ENCODE assay signal across 16 cellular contexts in the genomic region with DNA sequence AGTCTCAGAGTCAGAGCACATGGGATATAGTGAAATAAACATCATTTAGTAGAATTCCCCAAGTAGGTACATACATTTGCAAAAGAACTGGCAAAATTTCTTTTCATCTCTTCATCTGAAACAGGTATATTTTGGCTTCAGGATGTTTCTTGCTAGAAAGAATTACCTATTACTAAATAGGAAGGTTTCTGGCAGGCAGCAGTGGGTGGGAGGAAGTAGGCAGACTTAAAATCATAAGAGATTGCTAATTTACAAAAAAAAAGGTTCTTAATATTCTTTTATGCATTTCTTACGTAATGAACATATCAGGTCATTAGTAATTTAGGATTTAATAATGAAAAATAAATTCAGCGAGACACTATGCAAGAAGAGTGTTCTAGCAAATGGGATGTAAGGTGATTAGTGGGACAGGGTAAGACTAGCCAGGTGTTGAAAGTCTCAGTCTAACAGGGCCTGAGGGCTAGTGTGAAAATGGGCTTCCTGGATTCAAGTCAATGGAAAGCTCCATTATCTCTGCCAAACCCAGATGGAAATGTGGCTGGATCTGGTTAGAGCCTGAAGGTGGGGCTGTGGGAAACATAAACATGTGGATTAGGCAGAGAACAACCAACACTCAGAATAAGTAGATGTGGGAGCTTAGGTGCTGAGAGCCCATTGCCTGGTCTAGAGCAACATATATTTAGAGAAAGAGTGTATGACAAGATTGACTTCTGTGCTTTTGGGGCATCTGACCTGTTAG.
DNase-seq lines count a peak whose midpoint lies in the region; ATAC-seq and TF ChIP-seq lines count a peak whose summit lies in the region.
"Had no signal": no experiment of that assay in that cellular context is flagged by ENCODE, and none has a peak within 500 bp of the region (broad histone marks: within the 10 kb centered on the region; RNA-seq: fewer than 3 reads in every experiment).

No MANE protein-coding gene starts in this region.

- H3K9ac ChIP-seq in mammary epithelial cell (ENCODE audit: insufficient read depth, low read length), result no peak overlapping the region
- H3K9ac ChIP-seq in endodermal cell (ENCODE audit: extremely low read depth, low read length, poor library complexity, severe bottlenecking), result no peak overlapping the region
- no peak overlapping the region for H3K9ac ChIP-seq in neural progenitor cell

- no peak for TF ChIP-seq CTCF in MCF 10A (IDR thresholded peaks at IDR 0.05; ENCODE audit: unreplicated experiment)
- no peak for TF ChIP-seq CTCF in mammary epithelial cell (conservative IDR thresholded peaks at IDR 0.05 in 1 of 2, IDR thresholded peaks at IDR 0.05 in 1 of 2; ENCODE audit: extremely low read depth in 1 of 2, insufficient read depth in 1 of 2, low read depth in 1 of 2, low read length in 2 of 2)
- TF ChIP-seq CTCF in endodermal cell (conservative IDR thresholded peaks at IDR 0.05), result peak; percentile 59
- TF ChIP-seq CTCF in neural progenitor cell (IDR thresholded peaks at IDR 0.05), result no peak
- no peak for TF ChIP-seq CTCF in activated CD8-positive, alpha-beta T cell treated with anti-CD3 and anti-CD28 coated beads for 36 hours (IDR thresholded peaks at IDR 0.05)

- ATAC-seq in HG03039 (IDR thresholded peaks at IDR 0.05; ENCODE audit: unreplicated experiment), result no peak
- no peak for ATAC-seq in activated CD8-positive, alpha-beta T cell treated with anti-CD3 and anti-CD28 coated beads for 36 hours
- ATAC-seq: A549, K562, Panc1 had no signal

- H3K4me3 ChIP-seq in mammary epithelial cell (replicated peaks in 1 of 3; ENCODE audit: insufficient read depth in 1 of 3, low read depth in 2 of 3, low read length in 3 of 3) (no peak overlapping the region), endodermal cell (ENCODE audit: low read length) (no peak overlapping the region), neural progenitor cell (no peak overlapping the region)
- H3K4me3 ChIP-seq: A549, K562 had no signal

- H3K4me1 ChIP-seq in mammary epithelial cell (ENCODE audit: insufficient read depth, low read length) (no peaks in the 10 kb centered on the region), endodermal cell (ENCODE audit: control insufficient read depth, insufficient read depth, low read length) (peaks cover 6% of the 10 kb centered on the region), neural progenitor cell (no peaks in the 10 kb centered on the region)
- H3K4me1 ChIP-seq: A549 had no signal

- H3K4me3 Mint-ChIP-seq in MCF 10A (ENCODE audit: unreplicated experiment), result no peak overlapping the region
- no peak overlapping the region for H3K4me3 Mint-ChIP-seq in endodermal cell
- no peak overlapping the region for H3K4me3 Mint-ChIP-seq in neural progenitor cell
- H3K4me3 Mint-ChIP-seq in activated CD8-positive, alpha-beta T cell treated with anti-CD3 and anti-CD28 coated beads for 36 hours, result no peak overlapping the region

- H3F3A ChIP-seq in neural progenitor cell (ENCODE audit: low read depth), result no peaks in the 10 kb centered on the region

- no peaks in the 10 kb centered on the region for H4K20me1 ChIP-seq in mammary epithelial cell (ENCODE audit: insufficient read depth, low read length)
- no peaks in the 10 kb centered on the region for H4K20me1 ChIP-seq in neural progenitor cell (ENCODE audit: low read depth)

- H2AFZ ChIP-seq in mammary epithelial cell (ENCODE audit: low read depth, low read length) (no peak overlapping the region), neural progenitor cell (replicated peaks) (no peak overlapping the region)

- H3K27ac ChIP-seq in mammary epithelial cell (ENCODE audit: insufficient read depth, low read depth, low read length) (no peak overlapping the region), endodermal cell (ENCODE audit: low read depth, low read length) (no peak overlapping the region), neural progenitor cell (no peak overlapping the region)
- H3K27ac ChIP-seq: A549, C4-2B had no signal

- intact Hi-C loops in MCF 10A (cut with micrococcal nuclease) (no loop called here), mammary epithelial cell (cut with micrococcal nuclease) (no loop called here)
- intact Hi-C loops in activated CD8-positive, alpha-beta T cell treated with anti-CD3 and anti-CD28 coated beads for 36 hours (cut with micrococcal nuclease), result no loop called here

- dilution Hi-C loops in mammary epithelial cell (cut with HindIII; ENCODE audit: low sequenced_read_pairs), result no loop called here

- H3K27ac Mint-ChIP-seq in MCF 10A (ENCODE audit: low read depth, unreplicated experiment), result no peak overlapping the region
- no peak overlapping the region for H3K27ac Mint-ChIP-seq in endodermal cell
- no peak overlapping the region for H3K27ac Mint-ChIP-seq in neural progenitor cell
- H3K27ac Mint-ChIP-seq in activated CD8-positive, alpha-beta T cell treated with anti-CD3 and anti-CD28 coated beads for 36 hours, result no peak overlapping the region

- in situ Hi-C loops in mammary epithelial cell (cut with MboI; ENCODE audit: low sequenced_read_pairs in 2 of 2), result no loop called here

- no peaks in the 10 kb centered on the region for H3K4me1 Mint-ChIP-seq in MCF 10A (ENCODE audit: insufficient read depth, unreplicated experiment)
- peaks cover 28% of the 10 kb centered on the region for H3K4me1 Mint-ChIP-seq in endodermal cell
- H3K4me1 Mint-ChIP-seq in neural progenitor cell, result no peaks in the 10 kb centered on the region
- no peaks in the 10 kb centered on the region for H3K4me1 Mint-ChIP-seq in activated CD8-positive, alpha-beta T cell treated with anti-CD3 and anti-CD28 coated beads for 36 hours (ENCODE audit: low read depth)

- H3K27me3 ChIP-seq in mammary epithelial cell (ENCODE audit: insufficient read depth, low read length), result no peaks in the 10 kb centered on the region
- H3K27me3 ChIP-seq in endodermal cell (ENCODE audit: control insufficient read depth, insufficient read depth, low read length, poor library complexity, severe bottlenecking), result no peaks in the 10 kb centered on the region
- no peaks in the 10 kb centered on the region for H3K27me3 ChIP-seq in neural progenitor cell

- H3K9me3 Mint-ChIP-seq in MCF 10A (ENCODE audit: unreplicated experiment) (no peaks in the 10 kb centered on the region), endodermal cell (no peaks in the 10 kb centered on the region), neural progenitor cell (no peaks in the 10 kb centered on the region)
- H3K9me3 Mint-ChIP-seq in activated CD8-positive, alpha-beta T cell treated with anti-CD3 and anti-CD28 coated beads for 36 hours, result no peaks in the 10 kb centered on the region

- H3K4me2 ChIP-seq in mammary epithelial cell (ENCODE audit: insufficient read depth, low read depth, low read length), result no peak overlapping the region
- H3K4me2 ChIP-seq in neural progenitor cell, result no peak overlapping the region
- H3K4me2 ChIP-seq: A549 had no signal

- POLR2A ChIA-PET in MCF 10A (lab: Yijun Ruan, JAX), result interaction anchor here (0.6 kb wide), 1 partner anchor 332 kb away, joined by 3 read pairs; no protein-coding TSS in a partner anchor
- POLR2A ChIA-PET in activated CD8-positive, alpha-beta T cell treated with anti-CD3 and anti-CD28 coated beads for 36 hours (lab: Charles Lee), result no interaction called here

- CTCF ChIA-PET in MCF 10A (lab: Yijun Ruan, JAX), result interaction anchor here (0.5 to 0.7 kb wide), 2 partner anchors 94 to 927 kb away, joined by 3 read pairs; no protein-coding TSS in a partner anchor
- CTCF ChIA-PET in mammary epithelial cell (lab: Charles Lee; ENCODE audit: low non-redundant PET), result no interaction called here
- CTCF ChIA-PET in activated CD8-positive, alpha-beta T cell treated with anti-CD3 and anti-CD28 coated beads for 36 hours (lab: Charles Lee), result no interaction called here

- H3K36me3 ChIP-seq in mammary epithelial cell (ENCODE audit: insufficient read depth, low read length), result no peaks in the 10 kb centered on the region
- no peaks in the 10 kb centered on the region for H3K36me3 ChIP-seq in endodermal cell (ENCODE audit: control insufficient read depth, insufficient read depth, low read length)
- H3K36me3 ChIP-seq in neural progenitor cell, result no peaks in the 10 kb centered on the region

- no peaks in the 10 kb centered on the region for H3K9me3 ChIP-seq in mammary epithelial cell (replicated peaks; ENCODE audit: insufficient read depth, low read length)
- no peaks in the 10 kb centered on the region for H3K9me3 ChIP-seq in endodermal cell (ENCODE audit: control insufficient read depth, low read length)
- H3K9me3 ChIP-seq in neural progenitor cell (ENCODE audit: low read depth), result no peaks in the 10 kb centered on the region
- H3K9me3 ChIP-seq: A549 had no signal

- H3K79me2 ChIP-seq in mammary epithelial cell (ENCODE audit: insufficient read depth, low read length) (no peaks in the 10 kb centered on the region), neural progenitor cell (ENCODE audit: low read depth) (no peaks in the 10 kb centered on the region)

- H3K36me3 Mint-ChIP-seq in MCF 10A (ENCODE audit: insufficient read depth, unreplicated experiment) (no peaks in the 10 kb centered on the region), endodermal cell (ENCODE audit: low read depth) (no peaks in the 10 kb centered on the region), neural progenitor cell (no peaks in the 10 kb centered on the region)
- H3K36me3 Mint-ChIP-seq in activated CD8-positive, alpha-beta T cell treated with anti-CD3 and anti-CD28 coated beads for 36 hours (ENCODE audit: low read depth), result no peaks in the 10 kb centered on the region

- BruUV-seq in MCF 10A (replicated peaks; lab: Mats Ljungman, UMichigan) (no TSS peak), mammary epithelial cell (replicated peaks; lab: Mats Ljungman, UMichigan) (no TSS peak)

- H3K27me3 Mint-ChIP-seq in MCF 10A (ENCODE audit: insufficient read depth, unreplicated experiment) (peaks cover 100% of the 10 kb centered on the region), endodermal cell (ENCODE audit: insufficient read depth) (no peaks in the 10 kb centered on the region), neural progenitor cell (ENCODE audit: insufficient read depth, low read depth) (peaks cover 3% of the 10 kb centered on the region)
- H3K27me3 Mint-ChIP-seq in activated CD8-positive, alpha-beta T cell treated with anti-CD3 and anti-CD28 coated beads for 36 hours, result peaks cover 2% of the 10 kb centered on the region

- 3% methylated on average over 2 of the region's 2 CpGs for WGBS in mammary epithelial cell (ENCODE audit: low coverage, missing lambda C conversion rate)
- WGBS in endodermal cell (ENCODE audit: insufficient coverage in 1 of 2, insufficient read length in 1 of 2), 2 experiments, result 92 to 100% methylated on average over 2 of the region's 2 CpGs

- DNase-seq in MCF 10A (ENCODE audit: unreplicated experiment) (peak; percentile 16), mammary epithelial cell (no peak), NCI-H82 (lab: John Stamatoyannopoulos, UW) (peak; percentile 73), endodermal cell (peak; percentile 66), neural progenitor cell (ENCODE audit: low spot score) (peak; percentile 21), NOMO-1 treated with dmso at 0.1 percent for 144 hours (lab: John Stamatoyannopoulos, UW; ENCODE audit: unreplicated experiment) (no peak)
- DNase-seq in activated CD8-positive, alpha-beta T cell treated with anti-CD3 and anti-CD28 coated beads for 36 hours, result no peak
- DNase-seq: DMS153, HCEC 1CT, NCI-H1436 treated with DMSO at 0.1 percent for 48 hours, NCI-H774 had no signal

Comparison
In these comparisons a context has a peak if more than half of its experiments do, and no peak if none do; other contexts are left out.
1. DNase-seq: peak in MCF 10A (single experiment), NCI-H82 (single experiment), endodermal cell (single experiment) and neural progenitor cell (single experiment); none in mammary epithelial cell (single experiment), NOMO-1 treated with dmso at 0.1 percent for 144 hours (single experiment) and activated CD8-positive, alpha-beta T cell treated with anti-CD3 and anti-CD28 coated beads for 36 hours (single experiment).